Comparison of ENCODE assay signal across 29 cellular contexts in genomic region chr15:55740479-55740878, GRCh38. TPM values are rescaled to one million over a fixed set of nuclear protein-coding genes. Genes with fewer than 3 reads are reported as not detected.
DNase-seq lines count a peak whose midpoint lies in the region; ATAC-seq, FAIRE-seq and TF ChIP-seq lines count a peak whose summit lies in the region.
"Had no signal": no experiment of that assay in that cellular context is flagged by ENCODE, and none has a peak within 500 bp of the region (broad histone marks: within the 10 kb centered on the region; RNA-seq: fewer than 3 reads in every experiment).

No MANE protein-coding gene starts in this region.

- H3K27me3 Mint-ChIP-seq in activated CD4-positive, alpha-beta memory T cell treated with anti-CD3 and anti-CD28 coated beads, Interleukin-2, amount 10 ng/mL, durations not matched to agents 7 days and 5 days: peaks cover 42% of the 10 kb centered on the region

- H3K4me3 ChIP-seq in SK-N-SH (ENCODE audit: low read depth in 2 of 2, low read length in 1 of 2) (no peak overlapping the region), K562 (no peak overlapping the region), mesodermal cell (ENCODE audit: extremely low read depth, insufficient read depth, low read length, poor library complexity, severe bottlenecking) (peak overlapping the region; percentile 89), uterus (peak overlapping the region in 1 of 2 donors; percentile 73)
- H3K4me3 ChIP-seq: colonic mucosa, testis had no signal

- H3K79me2 ChIP-seq in SK-N-SH (ENCODE audit: insufficient read depth) (peaks cover 36% of the 10 kb centered on the region), K562 (ENCODE audit: control insufficient read depth, insufficient read depth, low read length) (no peaks in the 10 kb centered on the region)

- ATAC-seq in SK-N-SH treated with all-trans-retinoic acid at 6 μM for 48 hours (no peak), K562 (no peak)
- ATAC-seq: activated T-cell treated with anti-CD3 and anti-CD28 coated beads, Interleukin-2, amount 50 U/mL, for 72 hours; HCT116 had no signal

- intact Hi-C loops in K562 (cut with micrococcal nuclease) (no loop called here), uterus (cut with DNase I; ENCODE audit: low total_unique reads) (no loop called here)

- DNase-seq in SK-N-SH (no peak), K562 (ENCODE audit: extremely low read depth in 1 of 4, low spot score in 3 of 4) (no peak), uterus (no peak), NCI-H2107 (lab: John Stamatoyannopoulos, UW) (no peak), dermis blood vessel endothelial cell (no peak)
- DNase-seq in activated CD4-positive, alpha-beta memory T cell treated with anti-CD3 and anti-CD28 coated beads, Interleukin-2, amount 10 ng/mL, durations not matched to agents 7 days and 5 days: no peak
- DNase-seq: 8988T; activated CD4-positive, alpha-beta T cell treated with anti-CD3 and anti-CD28 coated beads for 4 hours; activated naive CD4-positive, alpha-beta T cell treated with anti-CD3 and anti-CD28 coated beads for 36 hours; activated T-cell treated with anti-CD3 and anti-CD28 coated beads, Interleukin-2, amount 50 U/mL, for 72 hours; CD4-positive, alpha-beta memory T cell; colonic mucosa; DMS 273 treated with DMSO at 0.1 percent for 48 hours; kidney; mammary epithelial cell; NCI-H1105 treated with DMSO at 0.1 percent for 48 hours; NCI-H2081; Right ventricle myocardium superior; stimulated activated CD4-positive, alpha-beta T cell treated with anti-CD3 and anti-CD28 coated beads, Interleukin-12 subunit alpha, Interleukin-12 subunit beta, amount 100 ng/mL, for 4 hours; stimulated activated CD4-positive, alpha-beta T cell treated with anti-CD3 and anti-CD28 coated beads, Interleukin-4, amount 100 ng/mL, for 4 hours; stimulated activated naive CD4-positive, alpha-beta T cell; T-helper 1 cell; testis had no signal

- no peaks in the 10 kb centered on the region for H3K9me1 ChIP-seq in K562 (ENCODE audit: control insufficient read depth, insufficient read depth, low read length)

- in situ Hi-C loops in K562 (cut with MboI): no loop called here

- FAIRE-seq in K562 (lab: Jason Lieb, UNC): no peak
- FAIRE-seq: kidney had no signal

- no peak for TF ChIP-seq CTCF in SK-N-SH (IDR thresholded peaks at IDR 0.05)
- TF ChIP-seq CTCF in K562 (IDR thresholded peaks at IDR 0.05 in 2 of 3, conservative IDR thresholded peaks at IDR 0.05 in 1 of 3; ENCODE audit: insufficient read depth in 2 of 3, low read depth in 1 of 3, low read length in 3 of 3): no peak
- TF ChIP-seq CTCF in uterus (IDR thresholded peaks at IDR 0.05): no peak

- H3K36me3 ChIP-seq in SK-N-SH (replicated peaks in 1 of 2; ENCODE audit: control insufficient read depth in 1 of 2, insufficient read depth in 2 of 2, low read length in 1 of 2): peaks cover 3 to 5% of the 10 kb centered on the region in 2 experiments
- no peaks in the 10 kb centered on the region for H3K36me3 ChIP-seq in K562 (ENCODE audit: control insufficient read depth, insufficient read depth, low read length)
- H3K36me3 ChIP-seq in mesodermal cell (ENCODE audit: control insufficient read depth, insufficient read depth, low read length): peaks cover 36% of the 10 kb centered on the region
- H3K36me3 ChIP-seq in uterus: no peaks in the 10 kb centered on the region
- H3K36me3 ChIP-seq: breast epithelium, colonic mucosa had no signal

- H3K27me3 ChIP-seq in SK-N-SH (ENCODE audit: insufficient read depth) (no peaks in the 10 kb centered on the region), K562 (ENCODE audit: control insufficient read depth in 2 of 2, insufficient read depth in 2 of 2, low read length in 2 of 2) (peaks cover 33 to 42% of the 10 kb centered on the region in 2 experiments), uterus (no peaks in the 10 kb centered on the region)
- H3K27me3 ChIP-seq: breast epithelium, testis had no signal

- H4K20me1 ChIP-seq in SK-N-SH (ENCODE audit: insufficient read depth): no peaks in the 10 kb centered on the region
- H4K20me1 ChIP-seq in K562 (replicated peaks; ENCODE audit: control insufficient read depth, insufficient read depth, low read length): no peaks in the 10 kb centered on the region

- H3K4me2 ChIP-seq in SK-N-SH: peak overlapping the region; percentile 89; the same call in 1 of the 2 replicates
- H3K4me2 ChIP-seq in K562 (ENCODE audit: insufficient read depth, low read length): no peak overlapping the region

- no peak for TF ChIP-seq EP300 in SK-N-SH (IDR thresholded peaks at IDR 0.05; ENCODE audit: borderline replicate concordance in 1 of 2, low read depth in 1 of 2, low read length in 1 of 2)
- no peak for TF ChIP-seq EP300 in K562 (IDR thresholded peaks at IDR 0.05; ENCODE audit: low read length)

- TF ChIP-seq RAD21 in SK-N-SH (IDR thresholded peaks at IDR 0.05; ENCODE audit: low read length) (no peak), K562 (CRISPR knock-in tag; conservative IDR thresholded peaks at IDR 0.05 in 1 of 2, IDR thresholded peaks at IDR 0.05 in 1 of 2) (no peak)

- TF ChIP-seq POLR2A in K562 (conservative IDR thresholded peaks at IDR 0.05): no peak
- TF ChIP-seq POLR2A in uterus (IDR thresholded peaks at IDR 0.05): no peak

- no peak overlapping the region for H3K4me3 Mint-ChIP-seq in activated CD4-positive, alpha-beta memory T cell treated with anti-CD3 and anti-CD28 coated beads, Interleukin-2, amount 10 ng/mL, durations not matched to agents 7 days and 5 days
- H3K4me3 Mint-ChIP-seq: activated naive CD4-positive, alpha-beta T cell treated with anti-CD3 and anti-CD28 coated beads for 36 hours; activated T-cell treated with anti-CD3 and anti-CD28 coated beads, Interleukin-2, amount 50 U/mL, for 72 hours; CD4-positive, alpha-beta memory T cell had no signal

- H3K36me3 Mint-ChIP-seq in activated CD4-positive, alpha-beta memory T cell treated with anti-CD3 and anti-CD28 coated beads, Interleukin-2, amount 10 ng/mL, durations not matched to agents 7 days and 5 days (ENCODE audit: low read depth): no peaks in the 10 kb centered on the region
- H3K36me3 Mint-ChIP-seq: CD4-positive, alpha-beta memory T cell had no signal

- no TSS peak for BruUV-seq in K562 (replicated peaks; lab: Mats Ljungman, UMichigan)

- no peaks in the 10 kb centered on the region for H3K9me3 Mint-ChIP-seq in activated CD4-positive, alpha-beta memory T cell treated with anti-CD3 and anti-CD28 coated beads, Interleukin-2, amount 10 ng/mL, durations not matched to agents 7 days and 5 days
- H3K9me3 Mint-ChIP-seq: activated naive CD4-positive, alpha-beta T cell treated with anti-CD3 and anti-CD28 coated beads for 36 hours; activated T-cell treated with anti-CD3 and anti-CD28 coated beads, Interleukin-2, amount 50 U/mL, for 72 hours; CD4-positive, alpha-beta memory T cell had no signal

- no peak overlapping the region for H3K27ac Mint-ChIP-seq in activated CD4-positive, alpha-beta memory T cell treated with anti-CD3 and anti-CD28 coated beads, Interleukin-2, amount 10 ng/mL, durations not matched to agents 7 days and 5 days
- H3K27ac Mint-ChIP-seq: activated naive CD4-positive, alpha-beta T cell treated with anti-CD3 and anti-CD28 coated beads for 36 hours; activated T-cell treated with anti-CD3 and anti-CD28 coated beads, Interleukin-2, amount 50 U/mL, for 72 hours; CD4-positive, alpha-beta memory T cell had no signal

- peaks cover 12% of the 10 kb centered on the region for H3F3A ChIP-seq in SK-N-SH (replicated peaks; ENCODE audit: insufficient read depth)

- H3K27ac ChIP-seq in SK-N-SH (ENCODE audit: low read depth in 2 of 2, low read length in 1 of 2) (no peak overlapping the region), K562 (ENCODE audit: extremely low read depth, low read depth, low read length) (no peak overlapping the region), mesodermal cell (ENCODE audit: low read depth, low read length, severe bottlenecking) (peak overlapping the region; percentile 94), uterus (peak overlapping the region; percentile 88 to 91)
- H3K27ac ChIP-seq: breast epithelium, colonic mucosa, HL-60, testis had no signal

- 82% methylated on average over 9 of the region's 9 CpGs for WGBS in SK-N-SH (ENCODE audit: low lambda C conversion rate)
- WGBS in K562 (ENCODE audit: insufficient coverage, low coverage, missing lambda C conversion rate): 0% methylated on average over 9 of the region's 9 CpGs
- 13 to 17% methylated on average over 3 to 5 of the region's 9 CpGs for WGBS in mesodermal cell (ENCODE audit: insufficient coverage in 2 of 2), 2 experiments

- POLR2A ChIA-PET in SK-N-SH (lab: Yijun Ruan, JAX): no interaction called here
- POLR2A ChIA-PET in K562 (lab: Yijun Ruan, JAX): interaction anchor here (0.6 kb wide), 1 partner anchor 34 kb away, joined by 3 read pairs; no protein-coding TSS in a partner anchor
- POLR2A ChIA-PET in activated CD4-positive, alpha-beta memory T cell treated with anti-CD3 and anti-CD28 coated beads, Interleukin-2, amount 10 ng/mL, durations not matched to agents 7 days and 5 days (lab: Charles Lee): no interaction called here

- H3K9me2 ChIP-seq in SK-N-SH: no peaks in the 10 kb centered on the region

- no peak overlapping the region for H3K9ac ChIP-seq in SK-N-SH
- no peak overlapping the region for H3K9ac ChIP-seq in K562 (ENCODE audit: insufficient read depth in 1 of 2, low read depth in 2 of 2, low read length in 2 of 2)

- CTCF ChIA-PET in SK-N-SH (lab: Yijun Ruan, JAX) (interaction anchor here (0.8 to 1.6 kb wide), 3 partner anchors 16 to 92 kb away, joined by 3 to 5 read pairs (median 3); no protein-coding TSS in a partner anchor), K562 (lab: Yijun Ruan, JAX; ENCODE audit: low intra/inter-chr PET ratio) (no interaction called here)
- CTCF ChIA-PET in activated CD4-positive, alpha-beta memory T cell treated with anti-CD3 and anti-CD28 coated beads, Interleukin-2, amount 10 ng/mL, durations not matched to agents 7 days and 5 days (lab: Charles Lee): no interaction called here

- H3K9me3 ChIP-seq in SK-N-SH (no peaks in the 10 kb centered on the region), K562 (replicated peaks; ENCODE audit: control insufficient read depth, insufficient read depth, low read depth, low read length) (no peaks in the 10 kb centered on the region), mesodermal cell (ENCODE audit: control insufficient read depth, low read length) (no peaks in the 10 kb centered on the region), uterus (no peaks in the 10 kb centered on the region)
- H3K9me3 ChIP-seq: breast epithelium, colonic mucosa, testis had no signal

- peaks cover 3% of the 10 kb centered on the region for H3K4me1 Mint-ChIP-seq in activated CD4-positive, alpha-beta memory T cell treated with anti-CD3 and anti-CD28 coated beads, Interleukin-2, amount 10 ng/mL, durations not matched to agents 7 days and 5 days

- H3K4me1 ChIP-seq in SK-N-SH (ENCODE audit: control insufficient read depth in 1 of 2, insufficient read depth in 2 of 2, low read depth in 1 of 2, low read length in 1 of 2): peaks cover 11 to 30% of the 10 kb centered on the region in 2 experiments
- peaks cover 4 to 13% of the 10 kb centered on the region in 2 experiments; a peak in 4 of 5 replicates for H3K4me1 ChIP-seq in K562 (replicated peaks in 1 of 2; ENCODE audit: control insufficient read depth in 2 of 2, insufficient read depth in 2 of 2, low read length in 2 of 2)
- H3K4me1 ChIP-seq in mesodermal cell (ENCODE audit: control insufficient read depth, insufficient read depth, low read length, poor library complexity, severe bottlenecking): peaks cover 35% of the 10 kb centered on the region
- H3K4me1 ChIP-seq in uterus: no peaks in the 10 kb centered on the region
- H3K4me1 ChIP-seq: testis had no signal

- H2AFZ ChIP-seq in SK-N-SH (ENCODE audit: low read depth) (no peak overlapping the region), K562 (ENCODE audit: low read depth, low read length) (no peak overlapping the region)

RNA-seq across cellular contexts. Expression of gene PRTG, which starts 2.5 kb away (rescaled TPM):
- polyA plus RNA-seq in SK-N-SH (2012; rRNA removed) (3.0 and 3.6 TPM in 2 replicates), K562 (2011; rRNA removed) (0.09 and 0.14 TPM in 2 replicates), K562 (2014; fragmentation: Illumina TruSeq; extraction: Trizol) (0.03 and 0.07 TPM in 2 replicates), K562 (2014; fragmentation: Nextera tagmentation; extraction: Ambion mirVana) (under 1 TPM in 1 of 2 experiments, not detected in 1; 0.03 TPM), K562 (2014; rRNA removed) (0.01 TPM in 2 replicates)
- 4.3 TPM in 2 replicates for polyA plus RNA-seq in SK-N-SH (2012; cell fraction: cytosol; rRNA removed)
- polyA plus RNA-seq in SK-N-SH (2012; cell fraction: nucleus; rRNA removed): 5.7 and 6.0 TPM in 2 replicates
- 0.09 and 0.19 TPM in 2 replicates for total RNA-seq in K562 (2011; cell fraction: chromatin; rRNA removed; ENCODE audit: low replicate concordance)
- total RNA-seq in K562 (2011; cell fraction: nucleolus; rRNA removed): under 0.01 and 0.13 TPM in 2 replicates
- total RNA-seq in K562 (2011; cell fraction: nucleoplasm; rRNA removed): 0.08 and 0.51 TPM in 2 replicates
- total RNA-seq in K562 (2014; rRNA removed) (0.05 and 0.08 TPM in 2 replicates), K562 (2014; rRNA removed; fragmentation: Illumina TruSeq; extraction: Trizol) (0.03 and 0.07 TPM in 2 replicates), K562 (2015; rRNA removed; fragmentation: Illumina TruSeq; extraction: Trizol) (under 0.01 TPM in 2 replicates), K562 (2021) (0.09 and 0.18 TPM in 2 replicates), uterus (10 to 100 TPM in 3 of 4 donors, 1 to 10 TPM in 1; 4.1 to 37.2 (median 23.3) TPM), dermis blood vessel endothelial cell (2.6 and 7.5 TPM in 2 replicates)
- 0.03 and 0.04 TPM in 2 replicates for polyA plus RNA-seq in K562 (2011; cell fraction: cytosol; rRNA removed)
- polyA plus RNA-seq in K562 (2011; cell fraction: nucleus; rRNA removed): 0.07 and 0.10 TPM in 2 replicates
- 0.01 and 0.06 TPM in 2 replicates for polyA plus RNA-seq in K562 (2012)
- 0.11 and 0.12 TPM in 2 replicates for polyA minus RNA-seq in K562 (2011; rRNA and poly(A)+ RNA removed)
- not detected in 2 replicates for polyA minus RNA-seq in K562 (2011; cell fraction: cytosol; rRNA and poly(A)+ RNA removed)
- under 0.01 TPM in 1 of 2 replicates, not detected in the other for polyA minus RNA-seq in K562 (2011; cell fraction: nucleus; rRNA and poly(A)+ RNA removed)
- 196 TPM for polyA plus RNA-seq in mesodermal cell (2013, experiment 1 of 2)
- polyA plus RNA-seq in mesodermal cell (2013, experiment 2 of 2): 171 TPM
- not detected for total RNA-seq in activated CD4-positive, alpha-beta memory T cell treated with anti-CD3 and anti-CD28 coated beads, Interleukin-2, amount 10 ng/mL, durations not matched to agents 7 days and 5 days
- total RNA-seq: activated CD8-positive, alpha-beta memory T cell treated with anti-CD3 and anti-CD28 coated beads for 36 hours; activated naive CD4-positive, alpha-beta T cell treated with anti-CD3 and anti-CD28 coated beads for 36 hours; CD4-positive, alpha-beta memory T cell had no signal
- polyA plus RNA-seq: CD4-positive, alpha-beta memory T cell had no signal

Comparison
In these comparisons a context has a peak if more than half of its experiments do, and no peak if none do; other contexts are left out.
1. H3K27ac ChIP-seq: peak in mesodermal cell (single experiment) and uterus (2 of 2); none in SK-N-SH (0 of 2) and K562 (single experiment).